ENCODE assay signal across 10 cellular contexts in genomic region chr4:88859191-88859812, GRCh38.
DNase-seq lines count a peak whose midpoint lies in the region; ATAC-seq lines count a peak whose summit lies in the region.
"Had no signal": no experiment of that assay in that cellular context is flagged by ENCODE, and none has a peak within 500 bp of the region (broad histone marks: within the 10 kb centered on the region; RNA-seq: fewer than 3 reads in every experiment).

No MANE protein-coding gene starts in this region.

- no peaks in the 10 kb centered on the region for H3K36me3 ChIP-seq in CD4-positive, CD25-positive, alpha-beta regulatory T cell (ENCODE audit: control insufficient read depth, insufficient read depth, low read length)

- H3K4me1 Mint-ChIP-seq in CD4-positive, CD25-positive, alpha-beta regulatory T cell = peaks cover 0 to 7% (median 0%) of the 10 kb centered on the region in 4 donors
- H3K4me1 Mint-ChIP-seq: activated CD4-positive, alpha-beta T cell treated with anti-CD3 and anti-CD28 coated beads for 36 hours had no signal

- H3K9me3 Mint-ChIP-seq in CD4-positive, CD25-positive, alpha-beta regulatory T cell = no peaks in the 10 kb centered on the region

- no peak overlapping the region for H3K4me3 ChIP-seq in CD4-positive, CD25-positive, alpha-beta regulatory T cell (ENCODE audit: low read depth, low read length)

- peak overlapping the region in 2 of 3 donors; percentile 11 to 58 for H3K27ac Mint-ChIP-seq in CD4-positive, CD25-positive, alpha-beta regulatory T cell
- H3K27ac Mint-ChIP-seq: activated CD4-positive, alpha-beta T cell treated with anti-CD3 and anti-CD28 coated beads for 36 hours had no signal

- no peaks in the 10 kb centered on the region for H3K36me3 Mint-ChIP-seq in CD4-positive, CD25-positive, alpha-beta regulatory T cell

- no peak for ATAC-seq in CD4-positive, CD25-positive, alpha-beta regulatory T cell (ENCODE audit: low read depth in 2 of 2)
- ATAC-seq in GM21515 (IDR thresholded peaks at IDR 0.05; ENCODE audit: unreplicated experiment) = peak; percentile 18
- peak; percentile 29 for ATAC-seq in HG03342 (IDR thresholded peaks at IDR 0.05; ENCODE audit: unreplicated experiment)
- ATAC-seq in GM21737 (IDR thresholded peaks at IDR 0.05; ENCODE audit: unreplicated experiment) = no peak
- ATAC-seq: activated CD4-positive, alpha-beta T cell treated with anti-CD3 and anti-CD28 coated beads for 36 hours had no signal

- H3K4me3 Mint-ChIP-seq in CD4-positive, CD25-positive, alpha-beta regulatory T cell = no peak overlapping the region
- H3K4me3 Mint-ChIP-seq: activated CD4-positive, alpha-beta T cell treated with anti-CD3 and anti-CD28 coated beads for 36 hours had no signal

- H3K27ac ChIP-seq in CD4-positive, CD25-positive, alpha-beta regulatory T cell (ENCODE audit: insufficient read depth, low read length, poor library complexity, severe bottlenecking) = no peak overlapping the region

- DNase-seq in CD4-positive, CD25-positive, alpha-beta regulatory T cell = no peak
- peak; percentile 5 for DNase-seq in globus pallidus (ENCODE audit: low spot score)
- no peak for DNase-seq in HK-2 (ENCODE audit: unreplicated experiment)
- DNase-seq in stimulated activated CD4-positive, alpha-beta T cell treated with anti-CD3 and anti-CD28 coated beads, Interleukin-4, amount 100 ng/mL, for 4 hours = no peak
- no peak for DNase-seq in NCI-H2171 treated with DMSO at 0.1 percent for 48 hours (lab: John Stamatoyannopoulos, UW)
- DNase-seq: activated CD4-positive, alpha-beta T cell treated with anti-CD3 and anti-CD28 coated beads for 36 hours; stimulated activated CD4-positive, alpha-beta T cell treated with anti-CD3 and anti-CD28 coated beads, Interleukin-15, amount 100 ng/mL, for 24 hours had no signal

- no peaks in the 10 kb centered on the region for H3K27me3 Mint-ChIP-seq in CD4-positive, CD25-positive, alpha-beta regulatory T cell
- H3K27me3 Mint-ChIP-seq: activated CD4-positive, alpha-beta T cell treated with anti-CD3 and anti-CD28 coated beads for 36 hours had no signal

- no peaks in the 10 kb centered on the region for H3K4me1 ChIP-seq in CD4-positive, CD25-positive, alpha-beta regulatory T cell (ENCODE audit: control insufficient read depth, insufficient read depth, low read length, poor library complexity, severe bottlenecking)

- H3K9me3 ChIP-seq in CD4-positive, CD25-positive, alpha-beta regulatory T cell (ENCODE audit: control insufficient read depth in 2 of 2, low read length in 2 of 2) = no peaks in the 10 kb centered on the region

- H3K27me3 ChIP-seq in CD4-positive, CD25-positive, alpha-beta regulatory T cell (ENCODE audit: control insufficient read depth, insufficient read depth, low read length) = no peaks in the 10 kb centered on the region

Comparison
In these comparisons a context has a peak if more than half of its experiments do, and no peak if none do; other contexts are left out.
1. ATAC-seq: peak in GM21515 (single experiment) and HG03342 (single experiment); none in CD4-positive, CD25-positive, alpha-beta regulatory T cell (0 of 2) and GM21737 (single experiment).